Comparison of ENCODE assay signal across 22 cellular contexts in genomic region chr4:177093964-177094363, GRCh38.
"Had no signal": no experiment of that assay in that cellular context is flagged by ENCODE, and none has a peak within 500 bp of the region (broad histone marks: within the 10 kb centered on the region; RNA-seq: fewer than 3 reads in every experiment).

No MANE protein-coding gene starts in this region.

- H3K27ac Mint-ChIP-seq: activated naive CD8-positive, alpha-beta T cell treated with anti-CD3 and anti-CD28 coated beads, Interleukin-2, amount 50 U/mL, for 24 hours; activated T-helper 17 cell treated with anti-CD3 and anti-CD28 coated beads, Interleukin-2, amount 50 U/mL, for 72 hours; memory B cell; naive thymus-derived CD8-positive, alpha-beta T cell had no signal

- H3K36me3 ChIP-seq: cardiac muscle cell, left ventricle myocardium inferior, tibial nerve, vagina had no signal

- H3K4me3 Mint-ChIP-seq: activated naive CD8-positive, alpha-beta T cell treated with anti-CD3 and anti-CD28 coated beads, Interleukin-2, amount 50 U/mL, for 24 hours; activated T-helper 17 cell treated with anti-CD3 and anti-CD28 coated beads, Interleukin-2, amount 50 U/mL, for 72 hours; memory B cell; naive thymus-derived CD8-positive, alpha-beta T cell had no signal

- H3K27ac ChIP-seq: cardiac muscle cell, epithelial cell of prostate, left ventricle myocardium inferior, tibial nerve, vagina had no signal

- H3K9me3 ChIP-seq: left ventricle myocardium inferior, mucosa of descending colon, tibial nerve, vagina had no signal

- H3K27me3 ChIP-seq: cardiac muscle cell, tibial nerve, vagina had no signal

- H3K4me1 Mint-ChIP-seq: activated naive CD8-positive, alpha-beta T cell treated with anti-CD3 and anti-CD28 coated beads, Interleukin-2, amount 50 U/mL, for 24 hours; activated T-helper 17 cell treated with anti-CD3 and anti-CD28 coated beads, Interleukin-2, amount 50 U/mL, for 72 hours; memory B cell; naive thymus-derived CD8-positive, alpha-beta T cell had no signal

- DNase-seq: activated CD4-positive, alpha-beta T cell treated with anti-CD3 and anti-CD28 coated beads, Interleukin-2, amount 50 U/mL, for 4 hours; activated CD4-positive, CD25-positive, alpha-beta regulatory T cell treated with anti-CD3 and anti-CD28 coated beads, Interleukin-2, amount 50 U/mL, for 72 hours; activated naive CD4-positive, alpha-beta T cell treated with Interleukin-2 at 50 U/mL for 16 hours; activated naive CD8-positive, alpha-beta T cell treated with anti-CD3 and anti-CD28 coated beads, Interleukin-2, amount 50 U/mL, for 24 hours; kidney; left ventricle myocardium inferior; mucosa of descending colon; naive thymus-derived CD8-positive, alpha-beta T cell; posterior cingulate gyrus; right cardiac atrium; small intestine; stimulated activated CD4-positive, alpha-beta T cell treated with anti-CD3 and anti-CD28 coated beads, Interleukin-4, amount 100 ng/mL, for 4 hours; stimulated activated CD8-positive, alpha-beta memory T cell treated with anti-CD3 and anti-CD28 coated beads, Interleukin-4, amount 100 ng/mL, for 48 hours; stimulated activated naive CD4-positive, alpha-beta T cell treated with Interleukin-2 at 50 U/mL for 16 hours; substantia nigra; T1000 had no signal

- H3K4me1 ChIP-seq: left ventricle myocardium inferior, tibial nerve, vagina had no signal

- H3K27me3 Mint-ChIP-seq: activated naive CD8-positive, alpha-beta T cell treated with anti-CD3 and anti-CD28 coated beads, Interleukin-2, amount 50 U/mL, for 24 hours; activated T-helper 17 cell treated with anti-CD3 and anti-CD28 coated beads, Interleukin-2, amount 50 U/mL, for 72 hours; memory B cell had no signal

- H3K36me3 Mint-ChIP-seq: memory B cell; naive thymus-derived CD8-positive, alpha-beta T cell had no signal

- ATAC-seq: activated naive CD8-positive, alpha-beta T cell treated with anti-CD3 and anti-CD28 coated beads, Interleukin-2, amount 50 U/mL, for 24 hours; activated T-helper 17 cell treated with anti-CD3 and anti-CD28 coated beads, Interleukin-2, amount 50 U/mL, for 72 hours; mucosa of descending colon; naive thymus-derived CD8-positive, alpha-beta T cell; right cardiac atrium had no signal

- H3K9me3 Mint-ChIP-seq: activated naive CD8-positive, alpha-beta T cell treated with anti-CD3 and anti-CD28 coated beads, Interleukin-2, amount 50 U/mL, for 24 hours; activated T-helper 17 cell treated with anti-CD3 and anti-CD28 coated beads, Interleukin-2, amount 50 U/mL, for 72 hours; memory B cell; naive thymus-derived CD8-positive, alpha-beta T cell had no signal

- H3K4me3 ChIP-seq: cardiac muscle cell, left ventricle myocardium inferior, mucosa of descending colon, tibial nerve, vagina had no signal
